In genomic region chr16:56245197-56245596, GRCh38 we compare ENCODE assay signal across 13 cellular contexts. TPM values are rescaled to one million over a fixed set of nuclear protein-coding genes. Genes with fewer than 3 reads are reported as not detected.
DNase-seq lines count a peak whose midpoint lies in the region; ATAC-seq and TF ChIP-seq lines count a peak whose summit lies in the region.
"Had no signal": no experiment of that assay in that cellular context is flagged by ENCODE, and none has a peak within 500 bp of the region (broad histone marks: within the 10 kb centered on the region; RNA-seq: fewer than 3 reads in every experiment).

No MANE protein-coding gene starts in this region.

- H3K36me3 Mint-ChIP-seq in osteocyte (ENCODE audit: unreplicated experiment), result no peaks in the 10 kb centered on the region
- H3K36me3 Mint-ChIP-seq: activated naive CD8-positive, alpha-beta T cell treated with anti-CD3 and anti-CD28 coated beads, Interleukin-2, amount 10 ng/mL, durations not matched to agents 7 days and 5 days had no signal

- H3K27ac ChIP-seq in right cardiac atrium (ENCODE audit: low read length) (peak overlapping the region; percentile 1), transverse colon (peak overlapping the region in 3 of 4 donors; percentile 33 to 49 (median 45))
- H3K27ac ChIP-seq: colonic mucosa had no signal

- intact Hi-C loops in right cardiac atrium (cut with DNase I), result no loop called here
- intact Hi-C loops in cardiac septum (cut with DNase I), result no loop called here
- intact Hi-C loops in transverse colon (cut with DNase I; ENCODE audit: low total_unique reads), result no loop called here

- H3K9me3 ChIP-seq in right cardiac atrium (ENCODE audit: control insufficient read depth, low read length), result no peaks in the 10 kb centered on the region
- H3K9me3 ChIP-seq in transverse colon, result no peaks in the 10 kb centered on the region
- H3K9me3 ChIP-seq: colonic mucosa had no signal

- H3K4me1 ChIP-seq in right cardiac atrium (ENCODE audit: control insufficient read depth, insufficient read depth, low read length) (peaks cover 11% of the 10 kb centered on the region), transverse colon (peaks cover 7 to 20% (median 8%) of the 10 kb centered on the region in 4 donors)
- H3K4me1 ChIP-seq: colonic mucosa had no signal

- H3K9me3 Mint-ChIP-seq in osteocyte (ENCODE audit: unreplicated experiment), result no peaks in the 10 kb centered on the region
- H3K9me3 Mint-ChIP-seq: activated B cell treated with CpG ODN at 0.5 μM for 24 hours; activated naive CD8-positive, alpha-beta T cell treated with anti-CD3 and anti-CD28 coated beads, Interleukin-2, amount 10 ng/mL, durations not matched to agents 7 days and 5 days had no signal

- 82% methylated on average over 6 of the region's 6 CpGs for WGBS in right cardiac atrium
- WGBS in transverse colon (ENCODE audit: low coverage in 1 of 2), 2 donors, result 57 to 76% methylated on average over 6 of the region's 6 CpGs

- H3K27me3 ChIP-seq in right cardiac atrium (ENCODE audit: control insufficient read depth, insufficient read depth) (no peaks in the 10 kb centered on the region), transverse colon (no peaks in the 10 kb centered on the region)
- H3K27me3 ChIP-seq: colonic mucosa had no signal

- H3K36me3 ChIP-seq in transverse colon, result no peaks in the 10 kb centered on the region
- H3K36me3 ChIP-seq: colonic mucosa had no signal

- TF ChIP-seq CTCF in transverse colon (IDR thresholded peaks at IDR 0.05) (no peak), osteocyte (IDR thresholded peaks at IDR 0.05) (no peak)

- H3K4me3 ChIP-seq in right cardiac atrium (ENCODE audit: low read length) (no peak overlapping the region), transverse colon (no peak overlapping the region)
- H3K4me3 ChIP-seq: colonic mucosa had no signal

- no peak overlapping the region for H3K27ac Mint-ChIP-seq in osteocyte (ENCODE audit: unreplicated experiment)
- H3K27ac Mint-ChIP-seq: activated B cell treated with CpG ODN at 0.5 μM for 24 hours; activated naive CD8-positive, alpha-beta T cell treated with anti-CD3 and anti-CD28 coated beads, Interleukin-2, amount 10 ng/mL, durations not matched to agents 7 days and 5 days had no signal

- no peak for TF ChIP-seq EP300 in transverse colon (IDR thresholded peaks at IDR 0.05; ENCODE audit: low read depth)

- TF ChIP-seq POLR2A in transverse colon (IDR thresholded peaks at IDR 0.05), result no peak

- H3K27me3 Mint-ChIP-seq in osteocyte (ENCODE audit: unreplicated experiment), result peaks cover 12% of the 10 kb centered on the region
- H3K27me3 Mint-ChIP-seq: activated B cell treated with CpG ODN at 0.5 μM for 24 hours had no signal

- no peak overlapping the region for H3K4me3 Mint-ChIP-seq in osteocyte (ENCODE audit: unreplicated experiment)
- H3K4me3 Mint-ChIP-seq: activated B cell treated with CpG ODN at 0.5 μM for 24 hours; activated naive CD8-positive, alpha-beta T cell treated with anti-CD3 and anti-CD28 coated beads, Interleukin-2, amount 10 ng/mL, durations not matched to agents 7 days and 5 days had no signal

- in situ Hi-C loops in transverse colon (cut with MboI; ENCODE audit: low pct_ligation_motif_present in 1 of 4, low pct_unique_long_range_greater_than_20kb in 1 of 4, low sequenced_read_pairs in 3 of 4), result no loop called here

- DNase-seq in right cardiac atrium (no peak), cardiac septum (ENCODE audit: low spot score) (no peak), T1000 (lab: John Stamatoyannopoulos, UW) (peak; percentile 54), glomerular visceral epithelial cell (ENCODE audit: extremely low spot score) (peak; percentile 7), transverse colon (no peak), NCI-H1417 treated with DMSO at 0.1 percent for 48 hours (lab: John Stamatoyannopoulos, UW) (no peak), osteocyte (ENCODE audit: extremely low spot score, unreplicated experiment) (no peak), NCI-H524 treated with DMSO at 0.1 percent for 48 hours (lab: John Stamatoyannopoulos, UW) (no peak)
- DNase-seq: activated B cell treated with CpG ODN at 0.5 μM for 24 hours; activated naive CD8-positive, alpha-beta T cell treated with anti-CD3 and anti-CD28 coated beads, Interleukin-2, amount 10 ng/mL, durations not matched to agents 7 days and 5 days; colonic mucosa; NCI-H2171 treated with DMSO at 0.1 percent for 48 hours; occipital lobe had no signal

- ATAC-seq in right cardiac atrium, result no peak

- H3K4me1 Mint-ChIP-seq in osteocyte (ENCODE audit: unreplicated experiment), result peaks cover 26% of the 10 kb centered on the region
- H3K4me1 Mint-ChIP-seq: activated B cell treated with CpG ODN at 0.5 μM for 24 hours; activated naive CD8-positive, alpha-beta T cell treated with anti-CD3 and anti-CD28 coated beads, Interleukin-2, amount 10 ng/mL, durations not matched to agents 7 days and 5 days had no signal

RNA-seq across cellular contexts. Expression of gene GNAO1, which starts 53.9 kb away (rescaled TPM):
- total RNA-seq in right cardiac atrium (100 to 1,000 TPM in 3 of 4 donors, 10 to 100 TPM in 1; 96.7 to 163 (median 139) TPM), cardiac septum (13.0 TPM), transverse colon (10 to 100 TPM in 3 of 4 donors, 1 to 10 TPM in 1; 7.3 to 25.4 (median 11.3) TPM), osteocyte (0.56 and 0.65 TPM in 2 replicates)
- 69.4 TPM for polyA plus RNA-seq in right cardiac atrium

Comparison
In these comparisons a context has a peak if more than half of its experiments do, and no peak if none do; other contexts are left out.
1. DNase-seq: peak in T1000 (single experiment) and glomerular visceral epithelial cell (single experiment); none in right cardiac atrium (0 of 3), cardiac septum (single experiment), transverse colon (single experiment), NCI-H1417 treated with DMSO at 0.1 percent for 48 hours (single experiment), osteocyte (single experiment) and NCI-H524 treated with DMSO at 0.1 percent for 48 hours (single experiment).